Comparison of ENCODE assay signal across 24 cellular contexts in genomic region chr10:99579971-99580370, GRCh38. TPM values are rescaled to one million over a fixed set of nuclear protein-coding genes. Genes with fewer than 3 reads are reported as not detected.
"Had no signal": no experiment of that assay in that cellular context is flagged by ENCODE, and none has a peak within 500 bp of the region (broad histone marks: within the 10 kb centered on the region; RNA-seq: fewer than 3 reads in every experiment).

No MANE protein-coding gene starts in this region.

- H3K4me3 Mint-ChIP-seq: dendritic cell treated with granulocyte-macrophage colony-stimulating factor and Interleukin-4, amounts not matched to agents 40 ng/mL and 50 ng/mL, for 4 days; effector memory CD8-positive, alpha-beta T cell; immature natural killer cell; memory B cell; natural killer cell treated with Interleukin-12 subunit alpha and Interleukin-12 subunit beta and Interleukin-15 and Interleukin-18, amount 100 ng/mL, for 72 hours; stimulated activated memory B cell treated with anti-CD40 and anti-IgM and Interleukin-4, amounts not matched to agents 10 μg/mL and 1 μg/mL and 100 μg/mL, for 72 hours; stimulated activated naive CD8-positive, alpha-beta T cell treated with anti-CD3 and anti-CD28 coated beads, Interleukin-15, Interleukin-2, amounts not matched to agents 100 ng/mL and 50 ng/mL, for 24 hours had no signal

- ATAC-seq: effector memory CD8-positive, alpha-beta T cell; gastrocnemius medialis; left cardiac atrium; lower lobe of right lung; natural killer cell treated with Interleukin-12 subunit alpha and Interleukin-12 subunit beta and Interleukin-15 and Interleukin-18, amount 100 ng/mL, for 72 hours; right lobe of liver; stimulated activated memory B cell treated with anti-CD40 and anti-IgM and Interleukin-4, amounts not matched to agents 10 μg/mL and 1 μg/mL and 100 μg/mL, for 72 hours had no signal

- H3K27ac ChIP-seq: epithelial cell of prostate, esophagus muscularis mucosa, gastrocnemius medialis, left ventricle myocardium inferior, lower lobe of right lung, parathyroid adenoma, prostate gland, right lobe of liver, tibial artery, upper lobe of left lung, uterus had no signal

- H3K9me3 Mint-ChIP-seq: dendritic cell treated with granulocyte-macrophage colony-stimulating factor and Interleukin-4, amounts not matched to agents 40 ng/mL and 50 ng/mL, for 4 days; effector memory CD8-positive, alpha-beta T cell; immature natural killer cell; memory B cell; natural killer cell treated with Interleukin-12 subunit alpha and Interleukin-12 subunit beta and Interleukin-15 and Interleukin-18, amount 100 ng/mL, for 72 hours; stimulated activated memory B cell treated with anti-CD40 and anti-IgM and Interleukin-4, amounts not matched to agents 10 μg/mL and 1 μg/mL and 100 μg/mL, for 72 hours; stimulated activated naive CD8-positive, alpha-beta T cell treated with anti-CD3 and anti-CD28 coated beads, Interleukin-15, Interleukin-2, amounts not matched to agents 100 ng/mL and 50 ng/mL, for 24 hours had no signal

- H3K4me3 ChIP-seq: esophagus muscularis mucosa, gastrocnemius medialis, left ventricle myocardium inferior, lower lobe of right lung, prostate gland, right lobe of liver, tibial artery, upper lobe of left lung, uterus had no signal

- DNase-seq: effector memory CD8-positive, alpha-beta T cell; gastrocnemius medialis; immature natural killer cell; kidney; left cardiac atrium; left ventricle myocardium inferior; lower lobe of right lung; midbrain; retina; right lobe of liver; stimulated activated CD4-positive, alpha-beta T cell treated with anti-CD3 and anti-CD28 coated beads, Interleukin-4, amount 100 ng/mL, for 1 hour; tibial artery; upper lobe of left lung; uterus had no signal

- H3K36me3 Mint-ChIP-seq: immature natural killer cell; memory B cell; natural killer cell treated with Interleukin-12 subunit alpha and Interleukin-12 subunit beta and Interleukin-15 and Interleukin-18, amount 100 ng/mL, for 72 hours; stimulated activated memory B cell treated with anti-CD40 and anti-IgM and Interleukin-4, amounts not matched to agents 10 μg/mL and 1 μg/mL and 100 μg/mL, for 72 hours had no signal

- H3K36me3 ChIP-seq: esophagus muscularis mucosa, gastrocnemius medialis, left ventricle myocardium inferior, lower lobe of right lung, prostate gland, right lobe of liver, tibial artery, upper lobe of left lung, uterus had no signal

- H3K27me3 ChIP-seq: gastrocnemius medialis, right lobe of liver, upper lobe of left lung, uterus had no signal

- H3K27me3 Mint-ChIP-seq: memory B cell; stimulated activated naive CD8-positive, alpha-beta T cell treated with anti-CD3 and anti-CD28 coated beads, Interleukin-15, Interleukin-2, amounts not matched to agents 100 ng/mL and 50 ng/mL, for 24 hours had no signal

- H3K9me3 ChIP-seq: esophagus muscularis mucosa, gastrocnemius medialis, left ventricle myocardium inferior, lower lobe of right lung, prostate gland, right lobe of liver, tibial artery, upper lobe of left lung, uterus had no signal

- H2AFZ ChIP-seq: parathyroid adenoma had no signal

- H3K4me1 Mint-ChIP-seq: immature natural killer cell; memory B cell; stimulated activated memory B cell treated with anti-CD40 and anti-IgM and Interleukin-4, amounts not matched to agents 10 μg/mL and 1 μg/mL and 100 μg/mL, for 72 hours had no signal

- H3K9ac ChIP-seq: parathyroid adenoma had no signal

- H3K27ac Mint-ChIP-seq: dendritic cell treated with granulocyte-macrophage colony-stimulating factor and Interleukin-4, amounts not matched to agents 40 ng/mL and 50 ng/mL, for 4 days; effector memory CD8-positive, alpha-beta T cell; immature natural killer cell; memory B cell; natural killer cell treated with Interleukin-12 subunit alpha and Interleukin-12 subunit beta and Interleukin-15 and Interleukin-18, amount 100 ng/mL, for 72 hours; stimulated activated memory B cell treated with anti-CD40 and anti-IgM and Interleukin-4, amounts not matched to agents 10 μg/mL and 1 μg/mL and 100 μg/mL, for 72 hours; stimulated activated naive CD8-positive, alpha-beta T cell treated with anti-CD3 and anti-CD28 coated beads, Interleukin-15, Interleukin-2, amounts not matched to agents 100 ng/mL and 50 ng/mL, for 24 hours had no signal

- H3K4me1 ChIP-seq: esophagus muscularis mucosa, gastrocnemius medialis, left ventricle myocardium inferior, lower lobe of right lung, parathyroid adenoma, prostate gland, right lobe of liver, tibial artery, upper lobe of left lung, uterus had no signal

RNA-seq across cellular contexts. Expression of gene NKX2-3, which starts 47.2 kb away (rescaled TPM):
- total RNA-seq: fibroblast of villous mesenchyme; gastrocnemius medialis; kidney; left cardiac atrium; left ventricle myocardium inferior; lower lobe of right lung; natural killer cell treated with Interleukin-12 subunit alpha and Interleukin-12 subunit beta and Interleukin-15 and Interleukin-18, amount 100 ng/mL, for 72 hours; prostate gland; uterus had no signal
- polyA plus RNA-seq: immature natural killer cell had no signal
